In genomic region chr13:52004508-52005183, GRCh38 we compare ENCODE assay signal across 21 cellular contexts. TPM values are rescaled to one million over a fixed set of nuclear protein-coding genes. Genes with fewer than 3 reads are reported as not detected.
DNase-seq lines count a peak whose midpoint lies in the region; ATAC-seq and TF ChIP-seq lines count a peak whose summit lies in the region.
"Had no signal": no experiment of that assay in that cellular context is flagged by ENCODE, and none has a peak within 500 bp of the region (broad histone marks: within the 10 kb centered on the region; RNA-seq: fewer than 3 reads in every experiment).

No MANE protein-coding gene starts in this region.

- H3K27ac ChIP-seq in body of pancreas (no peak overlapping the region), coronary artery (no peak overlapping the region)
- H3K27ac ChIP-seq: esophagus muscularis mucosa, psoas muscle, skin epidermis, stomach had no signal

- in situ Hi-C loops in Caki2 (cut with HindIII; ENCODE audit: low pct_unique_long_range_greater_than_20kb, low sequenced_read_pairs): no loop called here

- peak; percentile 11 for ATAC-seq in body of pancreas
- ATAC-seq in mucosa of descending colon: peak; percentile 89
- ATAC-seq in omental fat pad (ENCODE audit: low FRiP score): no peak
- ATAC-seq in GM21526 (IDR thresholded peaks at IDR 0.05; ENCODE audit: low FRiP score, unreplicated experiment): no peak
- ATAC-seq: left cardiac atrium, PC-3, psoas muscle had no signal

- 63 to 81% methylated on average over 4 to 7 of the region's 7 CpGs for WGBS in body of pancreas, 2 donors

- H3K36me3 ChIP-seq in body of pancreas (replicated peaks in 1 of 2; ENCODE audit: insufficient read depth in 1 of 2, low read depth in 2 of 2): no peaks in the 10 kb centered on the region
- no peaks in the 10 kb centered on the region for H3K36me3 ChIP-seq in mucosa of descending colon (ENCODE audit: low read depth)
- H3K36me3 ChIP-seq: esophagus muscularis mucosa, stomach had no signal

- H3K4me1 ChIP-seq in body of pancreas: peaks cover 6% of the 10 kb centered on the region
- peaks cover 9% of the 10 kb centered on the region for H3K4me1 ChIP-seq in mucosa of descending colon (ENCODE audit: low read depth)
- H3K4me1 ChIP-seq: psoas muscle had no signal

- H3K4me3 ChIP-seq in NB4 (ENCODE audit: low read depth, low read length) (no peak overlapping the region), body of pancreas (no peak overlapping the region), mucosa of descending colon (no peak overlapping the region), coronary artery (no peak overlapping the region)
- H3K4me3 ChIP-seq: esophagus muscularis mucosa, psoas muscle, skin epidermis, stomach had no signal

- H3K9me3 ChIP-seq in body of pancreas (no peaks in the 10 kb centered on the region), mucosa of descending colon (no peaks in the 10 kb centered on the region)
- H3K9me3 ChIP-seq: esophagus muscularis mucosa, psoas muscle, stomach had no signal

- H3K27me3 ChIP-seq in body of pancreas: no peaks in the 10 kb centered on the region
- H3K27me3 ChIP-seq: esophagus muscularis mucosa, stomach had no signal

- intact Hi-C loops in body of pancreas (cut with DNase I): loop anchor here (10.0 kb wide), 2 partner anchors 120 to 190 kb away; partner anchors contain the start of gene NEK5
- intact Hi-C loops in mucosa of descending colon (cut with DNase I, micrococcal nuclease): loop anchor here in 1 of 2 donors (10.0 kb wide), 1 partner anchor 120 kb away; the partner anchor contains the start of gene NEK5

- TF ChIP-seq CTCF in NB4 (IDR thresholded peaks at IDR 0.05; ENCODE audit: low read depth, low read length): no peak
- TF ChIP-seq CTCF in body of pancreas (IDR thresholded peaks at IDR 0.05): no peak
- TF ChIP-seq CTCF in mucosa of descending colon (IDR thresholded peaks at IDR 0.05): no peak
- no peak for TF ChIP-seq CTCF in omental fat pad (IDR thresholded peaks at IDR 0.05)
- TF ChIP-seq CTCF in coronary artery (IDR thresholded peaks at IDR 0.05): no peak

- DNase-seq in Caki2 (ENCODE audit: low read depth) (peak; percentile 8), NB4 (ENCODE audit: low read depth) (peak; percentile 25), body of pancreas (no peak), mucosa of descending colon (peak; percentile 66 to 77 (median 76)), omental fat pad (ENCODE audit: low spot score) (no peak), coronary artery (ENCODE audit: low spot score) (no peak), NOMO-1 (lab: John Stamatoyannopoulos, UW; ENCODE audit: unreplicated experiment in 2 of 2) (no peak)
- DNase-seq: activated CD4-positive, CD25-positive, alpha-beta regulatory T cell treated with anti-CD3 and anti-CD28 coated beads, Interleukin-2, amount 50 U/mL, for 72 hours; activated T-cell treated with anti-CD3 and anti-CD28 coated beads, Interleukin-2, amount 50 U/mL, for 72 hours; AML-193; cerebellar nuclear complex; effector CD8-positive, alpha-beta T cell; left cardiac atrium; NCI-H1417 treated with DMSO at 0.1 percent for 48 hours; NCI-H774; PC-3; psoas muscle; stomach had no signal

- no peak for TF ChIP-seq POLR2A in NB4 (IDR thresholded peaks at IDR 0.05; ENCODE audit: extremely low read depth, insufficient read length)
- no peak for TF ChIP-seq POLR2A in body of pancreas (IDR thresholded peaks at IDR 0.05)

RNA-seq across cellular contexts. Expression of gene ATP7B, which starts 6.6 kb away (rescaled TPM):
- 4.6 and 5.0 TPM in 2 replicates for total RNA-seq in Caki2 (2014; rRNA removed; shearing (Covaris generic); ENCODE audit: low replicate concordance)
- total RNA-seq in body of pancreas (1 to 10 TPM; 5.7 to 6.9 TPM), mucosa of descending colon (10 to 100 TPM; 11.3 to 26.0 (median 16.0) TPM), omental fat pad (10 to 100 TPM in 2 of 4 donors, 1 to 10 TPM in 2; 5.2 to 29.2 (median 10.9) TPM)

RNA-seq across cellular contexts. Expression of gene ALG11, which starts 7.6 kb away (rescaled TPM):
- 3.7 and 4.3 TPM in 2 replicates for total RNA-seq in Caki2 (2014; rRNA removed; shearing (Covaris generic); ENCODE audit: low replicate concordance)
- total RNA-seq in body of pancreas (10 to 100 TPM in 1 of 2 donors, 1 to 10 TPM in 1; 9.2 to 16.1 TPM), mucosa of descending colon (10 to 100 TPM; 34.3 to 43.3 (median 38.6) TPM), omental fat pad (10 to 100 TPM; 17.5 to 27.7 (median 25.4) TPM)

RNA-seq across cellular contexts. Expression of gene UTP14C, which starts 19.8 kb away (rescaled TPM):
- total RNA-seq in Caki2 (2014; rRNA removed; shearing (Covaris generic); ENCODE audit: low replicate concordance): 4.1 and 9.5 TPM in 2 replicates
- total RNA-seq in body of pancreas (1 to 10 TPM; 9.6 to 9.9 TPM), mucosa of descending colon (10 to 100 TPM; 17.4 to 21.9 (median 20.5) TPM), omental fat pad (10 to 100 TPM; 13.7 to 22.5 (median 14.8) TPM)

Comparison
In these comparisons a context has a peak if more than half of its experiments do, and no peak if none do; other contexts are left out.
1. DNase-seq: peak in Caki2 (single experiment), NB4 (single experiment) and mucosa of descending colon (3 of 3); none in body of pancreas (0 of 4), omental fat pad (single experiment), coronary artery (single experiment) and NOMO-1 (0 of 2).
2. ATAC-seq: peak in body of pancreas (single experiment) and mucosa of descending colon (single experiment); none in omental fat pad (single experiment) and GM21526 (single experiment).